2 cellular contexts compared by ENCODE assay signal in genomic region chr5:98309785-98310566, GRCh38.
TF ChIP-seq lines count a peak whose summit lies in the region.

No MANE protein-coding gene starts in this region.

TF ChIP-seq in GM23338, 12 proteins besides CTCF, POLR2A, EP300 and RAD21:
- TF ChIP-seq ZNF114 (CRISPR knock-in tag; IDR thresholded peaks at IDR 0.05) (no peak), NANOG (IDR thresholded peaks at IDR 0.05; ENCODE audit: borderline replicate concordance) (peak; percentile 25; the same call in 1 of the 2 replicates), CREB1 (CRISPR knock-in tag; IDR thresholded peaks at IDR 0.05; ENCODE audit: low read depth) (no peak), ZNF462 (CRISPR knock-in tag; IDR thresholded peaks at IDR 0.05) (0 out of 2 replicates have a peak, but pooled peaks have one; percentile 18)

TF ChIP-seq in IMR-90, 13 proteins besides CTCF, POLR2A, EP300 and RAD21:
- TF ChIP-seq CHD1 (IDR thresholded peaks at IDR 0.05; ENCODE audit: low read depth, low read length) (no peak), RFX5 (IDR thresholded peaks at IDR 0.05; ENCODE audit: low read depth, low read length) (no peak), FOS (IDR thresholded peaks at IDR 0.05; ENCODE audit: low read depth, low read length) (peak; percentile 90), SMC3 (IDR thresholded peaks at IDR 0.05; ENCODE audit: low read depth, low read length) (no peak), BHLHE40 (IDR thresholded peaks at IDR 0.05; ENCODE audit: low read depth, low read length) (peak; percentile 90), MXI1 (IDR thresholded peaks at IDR 0.05; ENCODE audit: borderline replicate concordance, low read depth, low read length) (no peak), RCOR1 (IDR thresholded peaks at IDR 0.05; ENCODE audit: insufficient replicate concordance, low read length) (peak; percentile 85), CEBPB (IDR thresholded peaks at IDR 0.05; ENCODE audit: low read depth, low read length) (peak; percentile 79), MAZ (IDR thresholded peaks at IDR 0.05; ENCODE audit: borderline replicate concordance, low read depth, low read length) (0 out of 2 replicates have a peak, but pooled peaks have one; percentile 19), ELK1 (IDR thresholded peaks at IDR 0.05; ENCODE audit: borderline replicate concordance, low read depth, low read length) (no peak), NFE2L2 (IDR thresholded peaks at IDR 0.05; ENCODE audit: low read depth, low read length) (peak; percentile 96), MAFK (IDR thresholded peaks at IDR 0.05; ENCODE audit: low read depth, low read length) (peak; percentile 58), USF2 (IDR thresholded peaks at IDR 0.05; ENCODE audit: low read depth, low read length) (no peak)
